In genomic region chr2:193482557-193482956, GRCh38 we compare ENCODE assay signal across 13 cellular contexts.
DNase-seq lines count a peak whose midpoint lies in the region; ATAC-seq, FAIRE-seq and TF ChIP-seq lines count a peak whose summit lies in the region.
"Had no signal": no experiment of that assay in that cellular context is flagged by ENCODE, and none has a peak within 500 bp of the region (broad histone marks: within the 10 kb centered on the region; RNA-seq: fewer than 3 reads in every experiment).

No MANE protein-coding gene starts in this region.

- no peaks in the 10 kb centered on the region for H3K9me3 ChIP-seq in KOPT-K1 (ENCODE audit: insufficient read depth, low read length, poor library complexity, severe bottlenecking)

- DNase-seq in GM12891 (ENCODE audit: insufficient read length, low spot score) = no peak
- no peak for DNase-seq in NCI-H2171 treated with DMSO at 0.1 percent for 48 hours (lab: John Stamatoyannopoulos, UW)
- no peak for DNase-seq in central memory CD4-positive, alpha-beta T cell
- no peak for DNase-seq in activated gamma-delta T cell (lab: John Stamatoyannopoulos, UW)
- DNase-seq: COR-L47; naive thymus-derived CD4-positive, alpha-beta T cell; NCI-H510A treated with DMSO at 0.1 percent for 48 hours had no signal

- no peaks in the 10 kb centered on the region for H3K36me3 ChIP-seq in KOPT-K1 (ENCODE audit: insufficient read depth, low read length)

- ATAC-seq in GM18505 (IDR thresholded peaks at IDR 0.05; ENCODE audit: unreplicated experiment) = peak; percentile 60
- ATAC-seq in GM19397 (IDR thresholded peaks at IDR 0.05; ENCODE audit: unreplicated experiment) = peak; percentile 95
- ATAC-seq in HG02885 (IDR thresholded peaks at IDR 0.05; ENCODE audit: poor library complexity, unreplicated experiment) = peak; percentile 92
- ATAC-seq: esophagus mucosa; naive thymus-derived CD4-positive, alpha-beta T cell; stimulated activated effector memory CD8-positive, alpha-beta T cell treated with anti-CD3 and anti-CD28 coated beads, Interleukin-12 subunit alpha, Interleukin-12 subunit beta, amount 100 ng/mL, for 72 hours had no signal

- peak overlapping the region; percentile 24 for H3K27ac ChIP-seq in KOPT-K1 (ENCODE audit: low read depth, low read length, poor library complexity, severe bottlenecking)

- TF ChIP-seq POLR2A in GM18505 (IDR thresholded peaks at IDR 0.05; ENCODE audit: borderline replicate concordance, extremely low read depth, insufficient read depth, insufficient read length) = no peak
- no peak for TF ChIP-seq POLR2A in GM12891 (IDR thresholded peaks at IDR 0.05; ENCODE audit: low read depth, low read length)

- no peak for FAIRE-seq in GM12891 (lab: Jason Lieb, UNC)

TF ChIP-seq in GM12891, 5 proteins besides CTCF, POLR2A, EP300 and RAD21:
- TF ChIP-seq POU2F2 (IDR thresholded peaks at IDR 0.05; ENCODE audit: low read depth, low read length) (no peak), POLR2AphosphoS5 (IDR thresholded peaks at IDR 0.05; ENCODE audit: low read depth, low read length) (no peak), TAF1 (IDR thresholded peaks at IDR 0.05; ENCODE audit: low read depth, low read length) (no peak), SPI1 (IDR thresholded peaks at IDR 0.05; ENCODE audit: low read depth, low read length) (no peak), PAX5 (IDR thresholded peaks at IDR 0.05; ENCODE audit: insufficient read depth, low read length, severe bottlenecking) (no peak)
TF ChIP-seq in GM12891: peak in this region for 0.
